ENCODE assay signal across 28 cellular contexts in genomic region chr1:61770131-61770530, GRCh38.
"Had no signal": no experiment of that assay in that cellular context is flagged by ENCODE, and none has a peak within 500 bp of the region (broad histone marks: within the 10 kb centered on the region; RNA-seq: fewer than 3 reads in every experiment).

No MANE protein-coding gene starts in this region.

- H3K4me3 ChIP-seq: neural progenitor cell, ovary, psoas muscle, right lobe of liver, sigmoid colon, stomach, thoracic aorta, thyroid gland, tibial nerve, upper lobe of left lung, vagina had no signal

- H3K4me1 Mint-ChIP-seq: nephron; neural progenitor cell; stimulated activated effector memory CD8-positive, alpha-beta T cell treated with anti-CD3 and anti-CD28 coated beads, Interleukin-12 subunit alpha, Interleukin-12 subunit beta, amount 100 ng/mL, for 72 hours; stimulated activated naive B cell treated with anti-CD40 and anti-IgM and Interleukin-4, amounts not matched to agents 10 μg/mL and 1 μg/mL and 100 μg/mL, for 72 hours had no signal

- H2AFZ ChIP-seq: neural progenitor cell, parathyroid adenoma had no signal

- H3K9ac ChIP-seq: neural progenitor cell, parathyroid adenoma had no signal

- DNase-seq: occipital lobe; ovary; posterior cingulate gyrus; psoas muscle; right cardiac atrium; right lobe of liver; sigmoid colon; small intestine; stimulated activated CD4-positive, alpha-beta T cell treated with anti-CD3 and anti-CD28 coated beads, Interleukin-15, amount 100 ng/mL, for 24 hours; stimulated activated CD4-positive, alpha-beta T cell treated with anti-CD3 and anti-CD28 coated beads, Interleukin-2, amount 100 ng/mL, for 24 hours; stimulated activated CD4-positive, alpha-beta T cell treated with anti-CD3 and anti-CD28 coated beads, Interleukin-2, amount 100 ng/mL, for 48 hours; stimulated activated CD4-positive, alpha-beta T cell treated with anti-CD3 and anti-CD28 coated beads, Interleukin-4, amount 100 ng/mL, for 24 hours; stimulated activated naive B cell treated with anti-CD40 and anti-IgM and Interleukin-4, amounts not matched to agents 10 μg/mL and 1 μg/mL and 100 μg/mL, for 72 hours; stimulated activated naive CD4-positive, alpha-beta T cell treated with Interleukin-2 at 50 U/mL for 16 hours; stomach; thyroid gland; trophoblast cell; upper lobe of left lung had no signal

- H3K4me3 Mint-ChIP-seq: nephron; neural progenitor cell; stimulated activated effector memory CD8-positive, alpha-beta T cell treated with anti-CD3 and anti-CD28 coated beads, Interleukin-12 subunit alpha, Interleukin-12 subunit beta, amount 100 ng/mL, for 72 hours; stimulated activated naive B cell treated with anti-CD40 and anti-IgM and Interleukin-4, amounts not matched to agents 10 μg/mL and 1 μg/mL and 100 μg/mL, for 72 hours; stimulated activated naive CD8-positive, alpha-beta T cell treated with anti-CD3 and anti-CD28 coated beads, Interleukin-15, Interleukin-2, amounts not matched to agents 100 ng/mL and 50 ng/mL, for 24 hours had no signal

- H3K27me3 Mint-ChIP-seq: progenitor cell of endocrine pancreas; stimulated activated naive B cell treated with anti-CD40 and anti-IgM and Interleukin-4, amounts not matched to agents 10 μg/mL and 1 μg/mL and 100 μg/mL, for 72 hours; stimulated activated naive CD8-positive, alpha-beta T cell treated with anti-CD3 and anti-CD28 coated beads, Interleukin-15, Interleukin-2, amounts not matched to agents 100 ng/mL and 50 ng/mL, for 24 hours had no signal

- H3K27me3 ChIP-seq: neural progenitor cell, ovary, right lobe of liver, sigmoid colon, stomach, thyroid gland, tibial nerve, upper lobe of left lung, vagina had no signal

- FAIRE-seq: small intestine, urothelium cell line had no signal

- H3K4me2 ChIP-seq: neural progenitor cell had no signal

- H3K79me2 ChIP-seq: parathyroid adenoma had no signal

- H3K27ac ChIP-seq: neural progenitor cell, ovary, parathyroid adenoma, psoas muscle, right lobe of liver, sigmoid colon, stomach, thoracic aorta, thyroid gland, tibial nerve, upper lobe of left lung, vagina had no signal

- H3K9me3 ChIP-seq: ovary, psoas muscle, right lobe of liver, sigmoid colon, stomach, thoracic aorta, thyroid gland, tibial nerve, upper lobe of left lung, vagina had no signal

- H3K9me3 Mint-ChIP-seq: nephron; neural progenitor cell; stimulated activated effector memory CD8-positive, alpha-beta T cell treated with anti-CD3 and anti-CD28 coated beads, Interleukin-12 subunit alpha, Interleukin-12 subunit beta, amount 100 ng/mL, for 72 hours; stimulated activated naive B cell treated with anti-CD40 and anti-IgM and Interleukin-4, amounts not matched to agents 10 μg/mL and 1 μg/mL and 100 μg/mL, for 72 hours; stimulated activated naive CD8-positive, alpha-beta T cell treated with anti-CD3 and anti-CD28 coated beads, Interleukin-15, Interleukin-2, amounts not matched to agents 100 ng/mL and 50 ng/mL, for 24 hours had no signal

- H3K4me1 ChIP-seq: neural progenitor cell, parathyroid adenoma, psoas muscle, right lobe of liver, sigmoid colon, stomach, thyroid gland, tibial nerve, upper lobe of left lung, vagina had no signal

- H3K36me3 ChIP-seq: neural progenitor cell, ovary had no signal

- H3K27ac Mint-ChIP-seq: nephron; neural progenitor cell; stimulated activated effector memory CD8-positive, alpha-beta T cell treated with anti-CD3 and anti-CD28 coated beads, Interleukin-12 subunit alpha, Interleukin-12 subunit beta, amount 100 ng/mL, for 72 hours; stimulated activated naive B cell treated with anti-CD40 and anti-IgM and Interleukin-4, amounts not matched to agents 10 μg/mL and 1 μg/mL and 100 μg/mL, for 72 hours; stimulated activated naive CD8-positive, alpha-beta T cell treated with anti-CD3 and anti-CD28 coated beads, Interleukin-15, Interleukin-2, amounts not matched to agents 100 ng/mL and 50 ng/mL, for 24 hours had no signal

- ATAC-seq: psoas muscle; right cardiac atrium; right lobe of liver; stimulated activated effector memory CD8-positive, alpha-beta T cell treated with anti-CD3 and anti-CD28 coated beads, Interleukin-12 subunit alpha, Interleukin-12 subunit beta, amount 100 ng/mL, for 72 hours; stimulated activated naive B cell treated with anti-CD40 and anti-IgM and Interleukin-4, amounts not matched to agents 10 μg/mL and 1 μg/mL and 100 μg/mL, for 72 hours had no signal
